Comparison of ENCODE assay signal across 25 cellular contexts in the genomic region with DNA sequence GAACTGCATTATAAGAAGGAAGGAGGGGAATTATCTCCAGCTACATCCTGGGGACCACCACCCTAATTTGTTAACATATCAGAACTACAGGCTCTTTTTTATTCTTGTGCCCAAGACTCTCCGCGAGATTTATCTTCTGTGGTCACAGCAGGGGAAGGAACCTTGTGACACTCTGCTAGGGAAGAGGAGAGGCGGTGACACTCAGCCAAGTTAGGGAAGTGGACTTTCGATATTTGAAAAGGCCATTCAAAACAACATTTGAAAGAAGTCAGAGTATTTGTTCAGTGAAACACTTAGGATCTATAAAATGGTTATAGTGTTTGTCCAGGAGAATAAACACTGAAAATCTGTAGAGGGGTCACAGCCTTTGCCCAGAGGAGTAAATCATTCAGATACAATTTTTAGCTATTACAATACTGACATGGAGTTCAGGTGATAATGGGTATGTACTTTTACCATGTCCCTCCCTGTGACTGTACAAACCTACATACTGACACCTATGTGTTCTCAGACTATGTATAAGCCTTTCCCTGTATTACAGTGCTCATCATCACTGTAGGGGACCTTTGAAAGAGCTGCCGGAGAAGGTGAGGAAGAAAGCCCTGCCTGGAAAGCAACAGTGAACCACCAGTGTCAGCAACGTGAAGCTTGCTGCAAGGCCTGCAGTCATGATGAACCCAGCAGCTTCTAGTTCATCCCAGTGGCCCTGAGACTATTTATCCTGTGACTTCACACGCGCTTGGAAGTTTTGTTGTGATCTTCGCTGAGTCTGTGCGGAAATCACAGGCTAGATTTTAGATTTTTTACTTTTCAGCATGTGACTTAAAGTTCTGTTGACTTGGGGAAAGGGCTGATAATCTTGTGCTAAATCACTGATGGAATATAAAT. TPM values are rescaled to one million over a fixed set of nuclear protein-coding genes. Genes with fewer than 3 reads are reported as not detected.
A peak's percentile ranks its signal among the peaks of the same experiment; 100 is the strongest.
DNase-seq lines count a peak whose midpoint lies in the region; ATAC-seq, FAIRE-seq and TF ChIP-seq lines count a peak whose summit lies in the region.
"Had no signal": no experiment of that assay in that cellular context is flagged by ENCODE, and none has a peak within 500 bp of the region (broad histone marks: within the 10 kb centered on the region; RNA-seq: fewer than 3 reads in every experiment).

No MANE protein-coding gene starts in this region.

- H3K27ac Mint-ChIP-seq in CD14-positive monocyte: peak overlapping the region; percentile 1 to 90 (median 57)
- peak overlapping the region in 5 of 6 donors; percentile 13 to 85 (median 21) for H3K27ac Mint-ChIP-seq in naive B cell
- H3K27ac Mint-ChIP-seq: activated naive CD8-positive, alpha-beta T cell treated with anti-CD3 and anti-CD28 coated beads for 36 hours; activated T-cell treated with anti-CD3 and anti-CD28 coated beads, Interleukin-2, amount 50 U/mL, for 72 hours; IgD-negative memory B cell; stimulated activated memory B cell treated with anti-CD40 and anti-IgM and Interleukin-4, amounts not matched to agents 10 μg/mL and 1 μg/mL and 100 μg/mL, for 72 hours had no signal

- POLR2A ChIA-PET in K562 (lab: Yijun Ruan, JAX): interaction anchor here (1.1 to 1.4 kb wide), 2 partner anchors 52 to 56 kb away, joined by 3 read pairs; no protein-coding TSS in a partner anchor

- peaks cover 12 to 23% of the 10 kb centered on the region in 2 experiments; a peak in 4 of 5 replicates for H3K27me3 ChIP-seq in K562 (ENCODE audit: control insufficient read depth in 2 of 2, insufficient read depth in 2 of 2, low read length in 2 of 2)
- H3K27me3 ChIP-seq: thyroid gland had no signal

- no peak for TF ChIP-seq POLR2A in K562 (conservative IDR thresholded peaks at IDR 0.05)

- no TSS peak for BruUV-seq in K562 (replicated peaks; lab: Mats Ljungman, UMichigan)

- H2AFZ ChIP-seq in K562 (ENCODE audit: low read depth, low read length): no peak overlapping the region
- H2AFZ ChIP-seq: GM23248 had no signal

- no peaks in the 10 kb centered on the region for H4K20me1 ChIP-seq in K562 (replicated peaks; ENCODE audit: control insufficient read depth, insufficient read depth, low read length)

- H3K9me1 ChIP-seq in K562 (ENCODE audit: control insufficient read depth, insufficient read depth, low read length): no peaks in the 10 kb centered on the region

- H3K9me3 ChIP-seq in K562 (replicated peaks; ENCODE audit: control insufficient read depth, insufficient read depth, low read depth, low read length): no peaks in the 10 kb centered on the region
- H3K9me3 ChIP-seq: thyroid gland had no signal

- CTCF ChIA-PET in K562 (lab: Yijun Ruan, JAX; ENCODE audit: low intra/inter-chr PET ratio): no interaction called here

- H3K27me3 Mint-ChIP-seq in CD14-positive monocyte (ENCODE audit: low read depth in 3 of 3): no peaks in the 10 kb centered on the region
- no peaks in the 10 kb centered on the region for H3K27me3 Mint-ChIP-seq in naive B cell
- H3K27me3 Mint-ChIP-seq: activated naive CD8-positive, alpha-beta T cell treated with anti-CD3 and anti-CD28 coated beads for 36 hours; CD4-positive, alpha-beta memory T cell; IgD-negative memory B cell; stimulated activated memory B cell treated with anti-CD40 and anti-IgM and Interleukin-4, amounts not matched to agents 10 μg/mL and 1 μg/mL and 100 μg/mL, for 72 hours had no signal

- no peak overlapping the region for H3K4me3 ChIP-seq in K562
- H3K4me3 ChIP-seq: GM23248, thyroid gland had no signal

- H3K79me2 ChIP-seq in K562 (ENCODE audit: control insufficient read depth, insufficient read depth, low read length): no peaks in the 10 kb centered on the region

- H3K9ac ChIP-seq in K562 (ENCODE audit: insufficient read depth in 1 of 2, low read depth in 2 of 2, low read length in 2 of 2): no peak overlapping the region
- H3K9ac ChIP-seq: GM23248 had no signal

- H3K4me1 Mint-ChIP-seq in CD14-positive monocyte (peaks cover 28% of the 10 kb centered on the region), naive B cell (peaks cover 26 to 45% (median 29%) of the 10 kb centered on the region in 3 donors)

- H3K4me1 ChIP-seq in K562 (replicated peaks in 1 of 2; ENCODE audit: control insufficient read depth in 2 of 2, insufficient read depth in 2 of 2, low read length in 2 of 2): no peaks in the 10 kb centered on the region
- H3K4me1 ChIP-seq: thyroid gland had no signal

- FAIRE-seq in K562 (lab: Jason Lieb, UNC): no peak
- FAIRE-seq: colon had no signal

- no peak overlapping the region for H3K4me2 ChIP-seq in K562 (ENCODE audit: insufficient read depth, low read length)

- WGBS in K562 (ENCODE audit: insufficient coverage, low coverage, missing lambda C conversion rate): 7% methylated on average over 10 of the region's 10 CpGs

- TF ChIP-seq EP300 in K562 (IDR thresholded peaks at IDR 0.05; ENCODE audit: low read length): no peak

- H3K4me3 Mint-ChIP-seq in CD14-positive monocyte (no peak overlapping the region), naive B cell (no peak overlapping the region)
- H3K4me3 Mint-ChIP-seq: activated naive CD8-positive, alpha-beta T cell treated with anti-CD3 and anti-CD28 coated beads for 36 hours; activated T-cell treated with anti-CD3 and anti-CD28 coated beads, Interleukin-2, amount 50 U/mL, for 72 hours; CD4-positive, alpha-beta memory T cell; IgD-negative memory B cell; stimulated activated memory B cell treated with anti-CD40 and anti-IgM and Interleukin-4, amounts not matched to agents 10 μg/mL and 1 μg/mL and 100 μg/mL, for 72 hours had no signal

- peak; percentile 50 for DNase-seq in CD14-positive monocyte (ENCODE audit: low spot score)
- DNase-seq in MV-4-11 (lab: John Stamatoyannopoulos, UW): peak; percentile 80
- DNase-seq in K562 (ENCODE audit: extremely low read depth in 1 of 4, low spot score in 3 of 4): no peak
- no peak for DNase-seq in naive B cell
- DNase-seq in activated CD4-positive, CD25-positive, alpha-beta regulatory T cell (lab: John Stamatoyannopoulos, UW): no peak
- DNase-seq in activated CD4-positive, alpha-beta T cell treated with anti-CD3 and anti-CD28 coated beads for 4 hours: no peak
- no peak for DNase-seq in NCI-H2081 treated with DMSO at 0.1 percent for 48 hours (lab: John Stamatoyannopoulos, UW)
- DNase-seq: ACHN; activated CD8-positive, alpha-beta memory T cell treated with anti-CD3 and anti-CD28 coated beads for 24 hours; activated naive CD8-positive, alpha-beta T cell treated with anti-CD3 and anti-CD28 coated beads for 36 hours; activated T-cell treated with anti-CD3 and anti-CD28 coated beads, Interleukin-2, amount 50 U/mL, for 72 hours; CD4-positive, alpha-beta memory T cell; DND-41; GM23248; islet precursor cell; mesendoderm; NCI-H1092 treated with DMSO at 0.1 percent for 48 hours; NCI-H748 treated with DMSO at 0.1 percent for 48 hours; stimulated activated CD4-positive, alpha-beta T cell treated with anti-CD3 and anti-CD28 coated beads, Interleukin-15, amount 100 ng/mL, for 24 hours; thyroid gland had no signal

- H3K9me3 Mint-ChIP-seq in CD14-positive monocyte: peaks cover 0 to 3% (median 0%) of the 10 kb centered on the region in 7 donors
- peaks cover 0 to 3% (median 0%) of the 10 kb centered on the region in 7 donors for H3K9me3 Mint-ChIP-seq in naive B cell
- H3K9me3 Mint-ChIP-seq: activated T-cell treated with anti-CD3 and anti-CD28 coated beads, Interleukin-2, amount 50 U/mL, for 72 hours; CD4-positive, alpha-beta memory T cell; IgD-negative memory B cell; stimulated activated memory B cell treated with anti-CD40 and anti-IgM and Interleukin-4, amounts not matched to agents 10 μg/mL and 1 μg/mL and 100 μg/mL, for 72 hours had no signal

- in situ Hi-C loops in K562 (cut with MboI): no loop called here

- H3K27ac ChIP-seq in K562 (ENCODE audit: extremely low read depth, low read depth, low read length): no peak overlapping the region
- H3K27ac ChIP-seq: GM23248, thyroid gland had no signal

- intact Hi-C loops in CD14-positive monocyte (cut with micrococcal nuclease): no loop called here
- intact Hi-C loops in K562 (cut with micrococcal nuclease): no loop called here

- ATAC-seq in K562 (no peak), naive B cell (ENCODE audit: low read depth in 2 of 2) (peak in 1 of 2 donors; percentile 37), HG02970 (IDR thresholded peaks at IDR 0.05; ENCODE audit: low FRiP score, unreplicated experiment) (no peak)
- ATAC-seq: activated T-cell treated with anti-CD3 and anti-CD28 coated beads, Interleukin-2, amount 50 U/mL, for 72 hours; stimulated activated memory B cell treated with anti-CD40 and anti-IgM and Interleukin-4, amounts not matched to agents 10 μg/mL and 1 μg/mL and 100 μg/mL, for 72 hours had no signal

- no peaks in the 10 kb centered on the region for H3K36me3 ChIP-seq in K562 (ENCODE audit: control insufficient read depth, insufficient read depth, low read length)
- H3K36me3 ChIP-seq: thyroid gland had no signal

- H3K36me3 Mint-ChIP-seq in CD14-positive monocyte (peaks cover 39 to 46% of the 10 kb centered on the region in 2 donors), naive B cell (peaks cover 17 to 36% of the 10 kb centered on the region in 2 donors)

- no peak for TF ChIP-seq RAD21 in K562 (CRISPR knock-in tag; conservative IDR thresholded peaks at IDR 0.05 in 1 of 2, IDR thresholded peaks at IDR 0.05 in 1 of 2)

- TF ChIP-seq CTCF in CD14-positive monocyte (IDR thresholded peaks at IDR 0.05) (no peak), K562 (IDR thresholded peaks at IDR 0.05 in 2 of 3, conservative IDR thresholded peaks at IDR 0.05 in 1 of 3; ENCODE audit: insufficient read depth in 2 of 3, low read depth in 1 of 3, low read length in 3 of 3) (no peak)

TF ChIP-seq in K562, 482 proteins besides CTCF, POLR2A, EP300 and RAD21 (continues in another document):
- TF ChIP-seq RFX7 (CRISPR knock-in tag; IDR thresholded peaks at IDR 0.05): no peak

RNA-seq across cellular contexts. Expression of a gene that starts 8.5 kb away (rescaled TPM):
- polyA plus RNA-seq in CD14-positive monocyte (not detected), K562 (2011; rRNA removed) (not detected in 2 replicates), K562 (2014; fragmentation: Illumina TruSeq; extraction: Trizol) (not detected in 2 replicates), K562 (2014; fragmentation: Nextera tagmentation; extraction: Ambion mirVana) (not detected), K562 (2014; rRNA removed) (not detected in 2 replicates), naive B cell (ENCODE audit: low read depth in 6 of 6) (1 to 10 TPM in 1 of 6 donors, under 1 TPM in 3, not detected in 2; 0.51 to 1.4 (median 0.84) TPM)
- not detected in 2 replicates for total RNA-seq in K562 (2011; cell fraction: chromatin; rRNA removed; ENCODE audit: low replicate concordance)
- total RNA-seq in K562 (2011; cell fraction: nucleolus; rRNA removed): not detected in 2 replicates
- not detected in 2 replicates for total RNA-seq in K562 (2011; cell fraction: nucleoplasm; rRNA removed)
- total RNA-seq in K562 (2014; rRNA removed) (not detected in 2 replicates), K562 (2014; rRNA removed; fragmentation: Illumina TruSeq; extraction: Trizol) (not detected in 2 replicates), K562 (2015; rRNA removed; fragmentation: Illumina TruSeq; extraction: Trizol) (not detected in 2 replicates), K562 (2021) (not detected in 2 replicates)
- not detected in 2 replicates for polyA plus RNA-seq in K562 (2011; cell fraction: cytosol; rRNA removed)
- not detected in 2 replicates for polyA plus RNA-seq in K562 (2011; cell fraction: nucleus; rRNA removed)
- not detected in 2 replicates for polyA plus RNA-seq in K562 (2012)
- not detected in 2 replicates for polyA minus RNA-seq in K562 (2011; rRNA and poly(A)+ RNA removed)
- polyA minus RNA-seq in K562 (2011; cell fraction: cytosol; rRNA and poly(A)+ RNA removed): not detected in 2 replicates
- polyA minus RNA-seq in K562 (2011; cell fraction: nucleus; rRNA and poly(A)+ RNA removed): not detected in 2 replicates
- total RNA-seq: activated T-cell treated with anti-CD3 and anti-CD28 coated beads, Interleukin-2, amount 50 U/mL, for 72 hours; GM23248; RPMI7951 had no signal
- polyA plus RNA-seq: CD4-positive, alpha-beta memory T cell; GM23248; IgD-negative memory B cell had no signal

Comparison
In these comparisons a context has a peak if more than half of its experiments do, and no peak if none do; other contexts are left out.
1. DNase-seq: peak in CD14-positive monocyte (single experiment) and MV-4-11 (single experiment); none in K562 (0 of 4), naive B cell (single experiment), activated CD4-positive, CD25-positive, alpha-beta regulatory T cell (0 of 4), activated CD4-positive, alpha-beta T cell treated with anti-CD3 and anti-CD28 coated beads for 4 hours (0 of 2) and NCI-H2081 treated with DMSO at 0.1 percent for 48 hours (single experiment).